19 cellular contexts compared by ENCODE assay signal in the genomic region with DNA sequence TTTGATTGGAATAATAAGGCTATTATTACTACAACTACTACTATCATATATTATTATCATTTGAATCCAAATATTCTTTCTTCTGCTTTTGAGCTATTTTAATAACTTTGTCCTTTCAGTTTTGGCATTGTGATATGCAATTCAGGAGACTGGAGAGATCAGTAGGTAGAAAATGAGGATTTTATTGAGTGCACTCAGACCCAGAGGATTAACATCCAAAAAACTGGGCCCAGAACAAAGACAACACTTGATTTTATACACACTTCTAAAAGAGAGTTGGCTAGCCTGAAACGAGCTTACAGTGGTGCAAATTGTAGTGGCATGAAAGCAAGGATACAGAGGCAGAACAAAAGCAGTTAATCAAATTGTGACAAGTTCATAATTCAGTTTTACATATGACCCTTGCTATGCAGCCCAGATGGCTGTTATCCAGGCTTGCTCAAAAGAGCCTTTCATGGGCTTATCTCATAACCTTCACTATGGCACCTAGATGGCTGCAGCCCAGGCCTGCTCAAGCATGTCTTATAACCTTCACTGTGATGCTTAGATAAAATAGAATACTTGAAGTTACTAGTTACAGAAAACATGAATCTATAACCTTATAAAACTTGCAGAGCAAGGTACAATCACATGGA.
"Had no signal": no experiment of that assay in that cellular context is flagged by ENCODE, and none has a peak within 500 bp of the region (broad histone marks: within the 10 kb centered on the region; RNA-seq: fewer than 3 reads in every experiment).

No MANE protein-coding gene starts in this region.

- H3K36me3 ChIP-seq: brain microvascular endothelial cell, esophagus muscularis mucosa, prostate gland, right lobe of liver, spleen, transverse colon had no signal

- H3K27ac ChIP-seq: brain microvascular endothelial cell, esophagus muscularis mucosa, foreskin keratinocyte, prostate gland, right lobe of liver, spleen, transverse colon had no signal

- FAIRE-seq: TTC549 had no signal

- DNase-seq: activated CD4-positive, alpha-beta T cell treated with anti-CD3 and anti-CD28 coated beads, Interleukin-2, amount 50 U/mL, for 1 hour; activated CD4-positive, CD25-positive, alpha-beta regulatory T cell; activated T-cell treated with anti-CD3 and anti-CD28 coated beads, Interleukin-2, amount 50 U/mL, for 1 hour; amygdala; brain microvascular endothelial cell; cerebellar nuclear complex; left cardiac atrium; naive thymus-derived CD8-positive, alpha-beta T cell; right lobe of liver; spleen; stimulated activated CD4-positive, alpha-beta T cell treated with anti-CD3 and anti-CD28 coated beads, Interleukin-1b, Interleukin-23, amount 100 ng/mL, for 48 hours; transverse colon had no signal

- H3K4me1 Mint-ChIP-seq: naive thymus-derived CD8-positive, alpha-beta T cell; stimulated activated memory B cell treated with anti-CD40 and anti-IgM and Interleukin-4, amounts not matched to agents 10 μg/mL and 1 μg/mL and 100 μg/mL, for 72 hours had no signal

- H3K9me3 ChIP-seq: prostate gland had no signal

- H3K4me1 ChIP-seq: esophagus muscularis mucosa, foreskin keratinocyte, prostate gland, right lobe of liver, spleen, transverse colon had no signal

- H3K36me3 Mint-ChIP-seq: stimulated activated memory B cell treated with anti-CD40 and anti-IgM and Interleukin-4, amounts not matched to agents 10 μg/mL and 1 μg/mL and 100 μg/mL, for 72 hours had no signal

- H3K27me3 ChIP-seq: brain microvascular endothelial cell, esophagus muscularis mucosa, foreskin keratinocyte, right lobe of liver, spleen, transverse colon had no signal

- H3K4me3 ChIP-seq: esophagus muscularis mucosa, lung, prostate gland, right lobe of liver, spleen, transverse colon had no signal

- H3K4me3 Mint-ChIP-seq: naive thymus-derived CD8-positive, alpha-beta T cell; stimulated activated memory B cell treated with anti-CD40 and anti-IgM and Interleukin-4, amounts not matched to agents 10 μg/mL and 1 μg/mL and 100 μg/mL, for 72 hours had no signal

- H3K27me3 Mint-ChIP-seq: naive thymus-derived CD8-positive, alpha-beta T cell; stimulated activated memory B cell treated with anti-CD40 and anti-IgM and Interleukin-4, amounts not matched to agents 10 μg/mL and 1 μg/mL and 100 μg/mL, for 72 hours had no signal

- ATAC-seq: activated naive CD4-positive, alpha-beta T cell treated with anti-CD3 and anti-CD28 coated beads, Interleukin-2, amount 50 U/mL, for 72 hours; foreskin keratinocyte; left cardiac atrium; naive thymus-derived CD8-positive, alpha-beta T cell; right lobe of liver; stimulated activated memory B cell treated with anti-CD40 and anti-IgM and Interleukin-4, amounts not matched to agents 10 μg/mL and 1 μg/mL and 100 μg/mL, for 72 hours had no signal

- H3K27ac Mint-ChIP-seq: activated naive CD4-positive, alpha-beta T cell treated with anti-CD3 and anti-CD28 coated beads, Interleukin-2, amount 50 U/mL, for 72 hours; naive thymus-derived CD8-positive, alpha-beta T cell; stimulated activated memory B cell treated with anti-CD40 and anti-IgM and Interleukin-4, amounts not matched to agents 10 μg/mL and 1 μg/mL and 100 μg/mL, for 72 hours had no signal
